ENCODE assay signal across 23 cellular contexts in the genomic region with DNA sequence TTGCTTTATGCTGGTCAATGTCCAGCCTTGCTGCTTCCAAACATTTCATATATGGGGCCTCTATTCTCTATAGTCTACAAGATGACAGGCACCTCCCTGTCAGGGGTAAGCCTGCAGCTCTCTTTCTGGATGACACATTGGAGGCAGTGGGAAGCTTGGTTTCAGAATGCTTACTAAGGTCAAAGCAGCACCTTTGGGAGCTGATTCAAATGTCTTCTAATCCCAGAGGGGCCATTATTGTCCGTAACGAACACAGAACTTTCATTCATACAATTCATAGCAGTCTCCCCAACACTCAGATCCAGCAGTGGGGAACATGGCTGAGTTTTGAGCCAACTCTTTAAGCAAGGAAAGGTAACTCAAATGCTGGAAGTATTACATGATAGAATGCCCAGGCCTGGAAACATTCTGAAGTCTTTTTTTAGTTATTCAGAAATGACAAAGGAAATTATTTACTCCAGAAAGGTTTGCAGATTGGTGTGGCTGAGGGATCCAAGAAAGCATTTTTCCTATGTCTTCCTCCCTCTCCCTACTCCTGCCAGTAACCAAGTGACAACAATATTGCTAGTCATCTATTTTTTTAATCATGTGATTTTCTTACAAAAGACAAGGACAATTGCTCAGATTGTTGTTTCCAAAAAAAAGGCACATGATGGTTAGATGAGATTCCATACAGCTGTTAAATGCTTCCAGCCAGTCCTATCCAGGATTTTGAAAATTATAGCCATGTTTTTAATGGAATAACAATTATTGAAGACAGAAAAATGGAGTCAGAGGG.
DNase-seq lines count a peak whose midpoint lies in the region; ATAC-seq and TF ChIP-seq lines count a peak whose summit lies in the region.
"Had no signal": no experiment of that assay in that cellular context is flagged by ENCODE, and none has a peak within 500 bp of the region (broad histone marks: within the 10 kb centered on the region; RNA-seq: fewer than 3 reads in every experiment).

No MANE protein-coding gene starts in this region.

- H3K4me1 ChIP-seq in adipocyte (ENCODE audit: control insufficient read depth, insufficient read depth, low read length) (peaks cover 37% of the 10 kb centered on the region), suprapubic skin (peaks cover 12% of the 10 kb centered on the region)
- H3K4me1 ChIP-seq: A549, foreskin keratinocyte had no signal

- 47% methylated on average over 2 of the region's 2 CpGs for WGBS in suprapubic skin

- no peak overlapping the region for H3K4me3 ChIP-seq in adipocyte (ENCODE audit: low read length)
- no peak overlapping the region for H3K4me3 ChIP-seq in suprapubic skin
- H3K4me3 ChIP-seq: A549, body of pancreas, coronary artery, thoracic aorta had no signal

- intact Hi-C loops in activated naive CD4-positive, alpha-beta T cell treated with anti-CD3 and anti-CD28 coated beads for 36 hours (cut with micrococcal nuclease) = no loop called here

- peak overlapping the region; percentile 16 for H3K9ac ChIP-seq in adipocyte (ENCODE audit: low read length)

- no peak for TF ChIP-seq POLR2A in suprapubic skin (IDR thresholded peaks at IDR 0.05)

- no peak for TF ChIP-seq CTCF in suprapubic skin (IDR thresholded peaks at IDR 0.05)

- H3K9me3 Mint-ChIP-seq in activated naive CD4-positive, alpha-beta T cell treated with anti-CD3 and anti-CD28 coated beads, Interleukin-2, amount 50 U/mL, for 24 hours = peaks cover 5% of the 10 kb centered on the region
- H3K9me3 Mint-ChIP-seq in activated naive CD4-positive, alpha-beta T cell treated with anti-CD3 and anti-CD28 coated beads for 36 hours = no peaks in the 10 kb centered on the region
- H3K9me3 Mint-ChIP-seq in naive thymus-derived CD8-positive, alpha-beta T cell = no peaks in the 10 kb centered on the region
- H3K9me3 Mint-ChIP-seq: activated CD4-positive, alpha-beta T cell treated with anti-CD3 and anti-CD28 coated beads, Interleukin-2, amount 10 ng/mL, durations not matched to agents 7 days and 5 days; activated naive CD4-positive, alpha-beta T cell treated with anti-CD3 and anti-CD28 coated beads, Interleukin-2, amount 10 ng/mL, durations not matched to agents 7 days and 5 days had no signal

- H3K27ac Mint-ChIP-seq in activated naive CD4-positive, alpha-beta T cell treated with anti-CD3 and anti-CD28 coated beads, Interleukin-2, amount 50 U/mL, for 24 hours = peak overlapping the region; percentile 76
- no peak overlapping the region for H3K27ac Mint-ChIP-seq in activated naive CD4-positive, alpha-beta T cell treated with anti-CD3 and anti-CD28 coated beads for 36 hours
- peak overlapping the region in 7 of 10 donors; percentile 17 to 76 (median 65) for H3K27ac Mint-ChIP-seq in naive thymus-derived CD8-positive, alpha-beta T cell
- H3K27ac Mint-ChIP-seq: activated naive CD4-positive, alpha-beta T cell treated with anti-CD3 and anti-CD28 coated beads, Interleukin-2, amount 10 ng/mL, durations not matched to agents 7 days and 5 days had no signal

- H3K9me3 ChIP-seq in adipocyte (ENCODE audit: control insufficient read depth, low read length) (peaks cover 3% of the 10 kb centered on the region), suprapubic skin (no peaks in the 10 kb centered on the region)
- H3K9me3 ChIP-seq: A549, body of pancreas, thoracic aorta had no signal

- no peaks in the 10 kb centered on the region for H3K27me3 Mint-ChIP-seq in activated naive CD4-positive, alpha-beta T cell treated with anti-CD3 and anti-CD28 coated beads, Interleukin-2, amount 50 U/mL, for 24 hours
- no peaks in the 10 kb centered on the region for H3K27me3 Mint-ChIP-seq in activated naive CD4-positive, alpha-beta T cell treated with anti-CD3 and anti-CD28 coated beads for 36 hours (ENCODE audit: low read depth)
- no peaks in the 10 kb centered on the region for H3K27me3 Mint-ChIP-seq in naive thymus-derived CD8-positive, alpha-beta T cell
- H3K27me3 Mint-ChIP-seq: activated CD4-positive, alpha-beta T cell treated with anti-CD3 and anti-CD28 coated beads, Interleukin-2, amount 10 ng/mL, durations not matched to agents 7 days and 5 days; activated naive CD4-positive, alpha-beta T cell treated with anti-CD3 and anti-CD28 coated beads, Interleukin-2, amount 10 ng/mL, durations not matched to agents 7 days and 5 days had no signal

- H3K27me3 ChIP-seq in adipocyte (replicated peaks; ENCODE audit: control insufficient read depth, insufficient read depth, low read length) = no peaks in the 10 kb centered on the region
- no peaks in the 10 kb centered on the region for H3K27me3 ChIP-seq in suprapubic skin
- H3K27me3 ChIP-seq: body of pancreas, foreskin keratinocyte had no signal

- no peak overlapping the region for H3K4me3 Mint-ChIP-seq in activated naive CD4-positive, alpha-beta T cell treated with anti-CD3 and anti-CD28 coated beads, Interleukin-2, amount 50 U/mL, for 24 hours
- H3K4me3 Mint-ChIP-seq in activated naive CD4-positive, alpha-beta T cell treated with anti-CD3 and anti-CD28 coated beads for 36 hours = no peak overlapping the region
- H3K4me3 Mint-ChIP-seq in naive thymus-derived CD8-positive, alpha-beta T cell = no peak overlapping the region
- H3K4me3 Mint-ChIP-seq: activated CD4-positive, alpha-beta T cell treated with anti-CD3 and anti-CD28 coated beads, Interleukin-2, amount 10 ng/mL, durations not matched to agents 7 days and 5 days; activated naive CD4-positive, alpha-beta T cell treated with anti-CD3 and anti-CD28 coated beads, Interleukin-2, amount 10 ng/mL, durations not matched to agents 7 days and 5 days; CD14-positive monocyte had no signal

- POLR2A ChIA-PET in naive thymus-derived CD8-positive, alpha-beta T cell (lab: Charles Lee) = interaction anchor here (1.1 to 1.5 kb wide), 2 partner anchors 114 to 117 kb away, joined by 3 read pairs; no protein-coding TSS in a partner anchor
- POLR2A ChIA-PET in HEK293T (lab: Yijun Ruan, JAX) = interaction anchor here (0.6 kb wide), 1 partner anchor 24 kb away, joined by 3 read pairs; no protein-coding TSS in a partner anchor

- H3K27ac ChIP-seq in suprapubic skin = peak overlapping the region; percentile 47
- H3K27ac ChIP-seq: A549, body of pancreas, coronary artery, foreskin keratinocyte, RWPE1, thoracic aorta had no signal

- no peak for DNase-seq in activated naive CD4-positive, alpha-beta T cell treated with anti-CD3 and anti-CD28 coated beads for 36 hours
- no peak for DNase-seq in adipocyte (ENCODE audit: low read depth)
- DNase-seq in naive thymus-derived CD8-positive, alpha-beta T cell = no peak
- no peak for DNase-seq in suprapubic skin (ENCODE audit: low spot score in 2 of 2)
- DNase-seq in HEK293T (ENCODE audit: extremely low spot score) = no peak
- DNase-seq: activated CD4-positive, alpha-beta T cell treated with anti-CD3 and anti-CD28 coated beads, Interleukin-2, amount 10 ng/mL, durations not matched to agents 7 days and 5 days; activated naive CD4-positive, alpha-beta T cell treated with anti-CD3 and anti-CD28 coated beads, Interleukin-2, amount 10 ng/mL, durations not matched to agents 7 days and 5 days; body of pancreas; foreskin keratinocyte; GOT3; IMR-90; left colon; NCI-H2029; nucleus accumbens; stimulated activated CD4-positive, alpha-beta T cell treated with anti-CD3 and anti-CD28 coated beads, Interleukin-4, amount 100 ng/mL, for 24 hours had no signal

- CTCF ChIA-PET in activated naive CD4-positive, alpha-beta T cell treated with anti-CD3 and anti-CD28 coated beads for 36 hours (lab: Charles Lee) = no interaction called here
- CTCF ChIA-PET in HEK293T (lab: Yijun Ruan, JAX) = no interaction called here

- no peak for TF ChIP-seq EP300 in suprapubic skin (IDR thresholded peaks at IDR 0.05)

- peaks cover 4% of the 10 kb centered on the region for H3K36me3 Mint-ChIP-seq in activated naive CD4-positive, alpha-beta T cell treated with anti-CD3 and anti-CD28 coated beads, Interleukin-2, amount 50 U/mL, for 24 hours
- H3K36me3 Mint-ChIP-seq in activated naive CD4-positive, alpha-beta T cell treated with anti-CD3 and anti-CD28 coated beads for 36 hours (ENCODE audit: low read depth) = no peaks in the 10 kb centered on the region
- H3K36me3 Mint-ChIP-seq in naive thymus-derived CD8-positive, alpha-beta T cell = peaks cover 0 to 2% (median 0%) of the 10 kb centered on the region in 3 donors
- H3K36me3 Mint-ChIP-seq: CD14-positive monocyte had no signal

- H3K36me3 ChIP-seq in adipocyte (ENCODE audit: control insufficient read depth, insufficient read depth, low read length, severe bottlenecking) (peaks cover 3% of the 10 kb centered on the region), suprapubic skin (no peaks in the 10 kb centered on the region)
- H3K36me3 ChIP-seq: thoracic aorta had no signal

- no peak for ATAC-seq in naive thymus-derived CD8-positive, alpha-beta T cell
- ATAC-seq in HG03025 (IDR thresholded peaks at IDR 0.05; ENCODE audit: low FRiP score, unreplicated experiment) (no peak), GM18502 (IDR thresholded peaks at IDR 0.05; ENCODE audit: poor library complexity, unreplicated experiment) (no peak)
- ATAC-seq: A549, body of pancreas, foreskin keratinocyte, left colon had no signal

- H3K4me1 Mint-ChIP-seq in activated naive CD4-positive, alpha-beta T cell treated with anti-CD3 and anti-CD28 coated beads, Interleukin-2, amount 50 U/mL, for 24 hours = peaks cover 44% of the 10 kb centered on the region
- H3K4me1 Mint-ChIP-seq in activated naive CD4-positive, alpha-beta T cell treated with anti-CD3 and anti-CD28 coated beads for 36 hours (ENCODE audit: low read depth) = peaks cover 25% of the 10 kb centered on the region
- peaks cover 21 to 37% (median 28%) of the 10 kb centered on the region in 4 donors for H3K4me1 Mint-ChIP-seq in naive thymus-derived CD8-positive, alpha-beta T cell
- H3K4me1 Mint-ChIP-seq: CD14-positive monocyte had no signal

TF ChIP-seq in HEK293T, 16 proteins besides CTCF, POLR2A, EP300 and RAD21:
- TF ChIP-seq ELF4 (IDR thresholded peaks at IDR 0.05) = no peak
- no peak for TF ChIP-seq L3MBTL2 (conservative IDR thresholded peaks at IDR 0.05)
- no peak for TF ChIP-seq FOXM1 (IDR thresholded peaks at IDR 0.05; ENCODE audit: borderline replicate concordance)
- no peak for TF ChIP-seq FOXK2 (IDR thresholded peaks at IDR 0.05)
- TF ChIP-seq HDGF (IDR thresholded peaks at IDR 0.05; ENCODE audit: borderline replicate concordance) = no peak
- no peak for TF ChIP-seq FOXA1 (IDR thresholded peaks at IDR 0.05)
- TF ChIP-seq TARDBP (IDR thresholded peaks at IDR 0.05) = no peak
- no peak for TF ChIP-seq SP1 (IDR thresholded peaks at IDR 0.05)
